ENCODE assay signal across 13 cellular contexts in the genomic region with DNA sequence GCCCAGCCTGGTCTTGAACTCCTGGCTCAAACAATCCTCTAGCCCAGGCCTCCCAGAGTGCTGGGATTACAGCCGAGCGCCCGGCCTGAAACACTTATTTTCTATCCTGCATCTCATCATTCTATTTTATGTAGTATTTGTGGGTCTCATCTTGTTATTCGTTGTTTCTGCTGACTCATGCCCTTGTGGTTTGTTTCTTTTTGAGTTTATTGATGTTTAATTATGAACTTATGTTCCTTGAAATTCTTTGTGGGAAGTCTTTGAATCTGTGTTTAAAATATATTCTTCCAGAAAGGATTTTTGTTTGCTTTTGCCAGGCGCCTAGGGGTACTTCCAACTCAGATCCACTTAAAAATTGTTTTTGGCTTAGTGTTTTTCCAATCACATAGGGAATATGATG.
DNase-seq lines count a peak whose midpoint lies in the region; TF ChIP-seq lines count a peak whose summit lies in the region.
"Had no signal": no experiment of that assay in that cellular context is flagged by ENCODE, and none has a peak within 500 bp of the region (broad histone marks: within the 10 kb centered on the region; RNA-seq: fewer than 3 reads in every experiment).

No MANE protein-coding gene starts in this region.

- BruUV-seq in PC-9 (replicated peaks; lab: Mats Ljungman, UMichigan) = no TSS peak

- peak; percentile 88 for DNase-seq in GM04503 (ENCODE audit: low read depth)
- DNase-seq in PC-9 = no peak
- peak; percentile 76 for DNase-seq in epidermal melanocyte (ENCODE audit: insufficient read length, low spot score)
- no peak for DNase-seq in smooth muscle cell (lab: John Stamatoyannopoulos, UW; ENCODE audit: unreplicated experiment)
- no peak for DNase-seq in activated T-cell treated with anti-CD3 and anti-CD28 coated beads, Interleukin-2, amount 50 U/mL, for 1 hour
- DNase-seq in CD4-positive, alpha-beta memory T cell = no peak
- no peak for DNase-seq in NCI-H1092 treated with DMSO at 0.1 percent for 48 hours (lab: John Stamatoyannopoulos, UW)
- DNase-seq: islet precursor cell, NCI-H1105, NCI-H510A had no signal

- no peaks in the 10 kb centered on the region for H3K27me3 Mint-ChIP-seq in CD4-positive, alpha-beta memory T cell
- H3K27me3 Mint-ChIP-seq: brain had no signal

- no peaks in the 10 kb centered on the region for H3K79me2 ChIP-seq in PC-9 (ENCODE audit: low read depth)
- no peaks in the 10 kb centered on the region for H3K79me2 ChIP-seq in smooth muscle cell (ENCODE audit: low read depth)

- H3K4me1 ChIP-seq in PC-9 (replicated peaks; ENCODE audit: insufficient read depth) (peaks cover 27% of the 10 kb centered on the region), smooth muscle cell (ENCODE audit: low read depth) (peaks cover 11% of the 10 kb centered on the region)
- no peaks in the 10 kb centered on the region for H3K4me1 ChIP-seq in CD4-positive, alpha-beta memory T cell (ENCODE audit: insufficient read depth, low read length)

- no peaks in the 10 kb centered on the region for H3K4me1 Mint-ChIP-seq in CD4-positive, alpha-beta memory T cell
- H3K4me1 Mint-ChIP-seq: brain had no signal

- peak overlapping the region; percentile 56 for H2AFZ ChIP-seq in PC-9
- H2AFZ ChIP-seq in smooth muscle cell (ENCODE audit: low read depth) = no peak overlapping the region

- no peaks in the 10 kb centered on the region for H3K36me3 ChIP-seq in PC-9 (ENCODE audit: low read depth)
- H3K36me3 ChIP-seq in smooth muscle cell (ENCODE audit: low read depth) = no peaks in the 10 kb centered on the region
- H3K36me3 ChIP-seq in CD4-positive, alpha-beta memory T cell (ENCODE audit: insufficient read depth, low read length) = no peaks in the 10 kb centered on the region

- POLR2A ChIA-PET in PC-9 (lab: Charles Lee; ENCODE audit: unreplicated experiment) = interaction anchor here (0.7 kb wide), 1 partner anchor 1508 kb away, joined by 4 read pairs; no protein-coding TSS in a partner anchor
- POLR2A ChIA-PET in CD4-positive, alpha-beta memory T cell (lab: Charles Lee; ENCODE audit: partially characterized antibody) = no interaction called here

- no peaks in the 10 kb centered on the region for H3K9me2 ChIP-seq in PC-9 (ENCODE audit: insufficient read depth)

- H3K27me3 ChIP-seq in PC-9 (ENCODE audit: insufficient read depth, low read depth) (no peaks in the 10 kb centered on the region), smooth muscle cell (ENCODE audit: low read depth) (no peaks in the 10 kb centered on the region)
- H3K27me3 ChIP-seq in CD4-positive, alpha-beta memory T cell (ENCODE audit: insufficient read depth, low read length) = no peaks in the 10 kb centered on the region

- H3K4me3 ChIP-seq in PC-9 (no peak overlapping the region), smooth muscle cell (no peak overlapping the region)
- H3K4me3 ChIP-seq in CD4-positive, alpha-beta memory T cell (ENCODE audit: low read length in 2 of 2) = no peak overlapping the region

- no peaks in the 10 kb centered on the region for H4K20me1 ChIP-seq in PC-9 (ENCODE audit: insufficient read depth)
- no peaks in the 10 kb centered on the region for H4K20me1 ChIP-seq in smooth muscle cell (ENCODE audit: low read depth)

- no peaks in the 10 kb centered on the region for H3K9me3 ChIP-seq in PC-9 (ENCODE audit: insufficient read depth, low read depth)
- no peaks in the 10 kb centered on the region for H3K9me3 ChIP-seq in smooth muscle cell (replicated peaks; ENCODE audit: low read depth)
- no peaks in the 10 kb centered on the region for H3K9me3 ChIP-seq in CD4-positive, alpha-beta memory T cell (ENCODE audit: control insufficient read depth in 1 of 2, low read length in 2 of 2)

- H3K9ac ChIP-seq in smooth muscle cell (ENCODE audit: low read depth) = no peak overlapping the region

- H3K27ac Mint-ChIP-seq in CD4-positive, alpha-beta memory T cell = no peak overlapping the region

- H3K4me3 Mint-ChIP-seq in CD4-positive, alpha-beta memory T cell = no peak overlapping the region
- H3K4me3 Mint-ChIP-seq: brain had no signal

- H3K4me2 ChIP-seq in PC-9 (peak overlapping the region; percentile 40; the same call in 1 of the 2 replicates), smooth muscle cell (no peak overlapping the region)

- no peak for TF ChIP-seq CTCF in PC-9 (conservative IDR thresholded peaks at IDR 0.05)
- TF ChIP-seq CTCF in smooth muscle cell (IDR thresholded peaks at IDR 0.05; ENCODE audit: borderline replicate concordance, insufficient read depth, poor library complexity, severe bottlenecking) = no peak

- peaks cover 11% of the 10 kb centered on the region for H3F3A ChIP-seq in PC-9 (ENCODE audit: insufficient read depth, low read depth)
- H3F3A ChIP-seq in smooth muscle cell (ENCODE audit: low read depth) = no peaks in the 10 kb centered on the region

- no peaks in the 10 kb centered on the region for H3K9me3 Mint-ChIP-seq in CD4-positive, alpha-beta memory T cell

- intact Hi-C loops in PC-9 (cut with micrococcal nuclease; ENCODE audit: unreplicated experiment) = no loop called here
- intact Hi-C loops in CD4-positive, alpha-beta memory T cell (cut with micrococcal nuclease) = no loop called here

- H3K27ac ChIP-seq in PC-9 = peak overlapping the region; percentile 69
- H3K27ac ChIP-seq in smooth muscle cell (ENCODE audit: low read depth) = peak overlapping the region; percentile 63
- H3K27ac ChIP-seq in CD4-positive, alpha-beta memory T cell (ENCODE audit: low read depth, low read length) = no peak overlapping the region
- H3K27ac ChIP-seq: epithelial cell of prostate, HL-60 had no signal

- whole genome bisulfite sequencing in smooth muscle cell (ENCODE audit: low lambda C conversion rate) = 52% methylated on average over 5 of the region's 5 CpGs

- H3K36me3 Mint-ChIP-seq in CD4-positive, alpha-beta memory T cell = no peaks in the 10 kb centered on the region

- CTCF ChIA-PET in PC-9 (lab: Charles Lee) = no interaction called here
- CTCF ChIA-PET in CD4-positive, alpha-beta memory T cell (lab: Charles Lee; ENCODE audit: partially characterized antibody) = no interaction called here

Comparison
In these comparisons a context has a peak if more than half of its experiments do, and no peak if none do; other contexts are left out.
1. DNase-seq: peak in GM04503 (single experiment) and epidermal melanocyte (single experiment); none in PC-9 (0 of 2), smooth muscle cell (single experiment), activated T-cell treated with anti-CD3 and anti-CD28 coated beads, Interleukin-2, amount 50 U/mL, for 1 hour (single experiment), CD4-positive, alpha-beta memory T cell (0 of 5) and NCI-H1092 treated with DMSO at 0.1 percent for 48 hours (single experiment).